In the genomic region with DNA sequence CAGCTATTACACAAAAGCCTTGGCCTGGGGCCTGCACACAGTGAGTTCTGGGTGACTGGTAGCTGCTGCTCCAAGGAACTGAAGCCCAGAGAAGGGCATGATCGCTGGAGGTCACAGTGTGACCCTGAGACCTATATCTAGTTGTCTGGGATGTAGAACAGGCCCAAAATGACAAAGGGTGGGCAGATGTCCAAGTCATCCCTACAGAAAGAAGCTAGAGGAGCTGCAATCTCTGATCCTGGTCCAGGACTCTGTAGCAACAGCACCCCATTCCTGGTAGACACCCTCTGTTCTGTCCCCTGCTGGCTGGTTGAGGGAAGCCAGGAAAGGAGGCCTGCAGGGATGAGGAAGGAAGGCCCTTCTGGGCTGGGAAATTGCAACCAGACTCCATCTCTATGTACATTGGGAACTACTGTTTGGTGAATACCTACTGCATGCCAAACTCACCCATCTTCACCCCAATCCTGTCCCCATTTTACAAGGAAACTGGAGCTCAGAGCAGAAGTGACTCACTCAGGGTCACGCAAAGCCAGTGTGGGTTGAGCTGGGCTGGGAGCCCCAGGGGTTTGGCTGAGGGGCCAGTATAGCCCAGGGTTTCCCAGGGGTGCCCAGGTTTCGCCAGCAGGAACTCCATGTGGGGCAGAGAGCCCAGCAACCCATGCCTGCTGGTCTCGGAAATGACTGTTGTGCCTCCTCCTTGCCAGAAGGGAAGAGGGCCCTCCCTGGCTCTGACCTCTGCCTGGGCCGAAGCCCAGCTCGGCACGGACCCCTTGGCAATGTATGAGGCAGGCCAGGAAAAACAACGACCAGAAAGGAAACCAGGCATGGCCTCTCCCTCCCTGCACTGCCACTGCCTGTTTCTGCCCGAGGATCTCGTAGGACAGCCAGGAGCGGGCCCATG, we compare ENCODE assay signal across 8 cellular contexts. TPM values are rescaled to one million over a fixed set of nuclear protein-coding genes. Genes with fewer than 3 reads are reported as not detected.
DNase-seq lines count a peak whose midpoint lies in the region; ATAC-seq and TF ChIP-seq lines count a peak whose summit lies in the region.

No MANE protein-coding gene starts in this region.

- H3K27ac ChIP-seq in DND-41 (ENCODE audit: low read length), result 0 out of 2 replicates have a peak overlapping the region, but pooled peaks have one; percentile 16

- no peaks in the 10 kb centered on the region for H3K9me3 Mint-ChIP-seq in activated T-helper 17 cell treated with anti-CD3 and anti-CD28 coated beads, Interleukin-2, amount 50 U/mL, for 72 hours
- no peaks in the 10 kb centered on the region for H3K9me3 Mint-ChIP-seq in progenitor cell of endocrine pancreas (ENCODE audit: low read depth)

- H3K4me2 ChIP-seq in DND-41 (ENCODE audit: insufficient read depth, low read length), result no peak overlapping the region

- H3K27me3 ChIP-seq in DND-41 (ENCODE audit: insufficient read depth, low read length, poor library complexity), result no peaks in the 10 kb centered on the region

- no peaks in the 10 kb centered on the region for H3K79me2 ChIP-seq in DND-41 (ENCODE audit: insufficient read depth, low read length)

- H3K4me3 ChIP-seq in DND-41 (ENCODE audit: low read depth in 1 of 2, low read length in 2 of 2) (no peak overlapping the region), fibroblast of villous mesenchyme (ENCODE audit: low read depth, low read length) (no peak overlapping the region)

- no peaks in the 10 kb centered on the region for H3K36me3 Mint-ChIP-seq in activated T-helper 17 cell treated with anti-CD3 and anti-CD28 coated beads, Interleukin-2, amount 50 U/mL, for 72 hours (ENCODE audit: low read depth)
- peaks cover 4% of the 10 kb centered on the region for H3K36me3 Mint-ChIP-seq in progenitor cell of endocrine pancreas (ENCODE audit: insufficient read depth)

- peaks cover 25% of the 10 kb centered on the region for H3K36me3 ChIP-seq in DND-41 (ENCODE audit: insufficient read depth, low read length)

- DNase-seq in DND-41 (no peak), UCSD-AML1 (lab: John Stamatoyannopoulos, UW; ENCODE audit: unreplicated experiment) (peak; percentile 16), fibroblast of villous mesenchyme (ENCODE audit: low read depth) (peak; percentile 72), pulmonary artery endothelial cell (ENCODE audit: low read depth, low spot score) (peak; percentile 57), progenitor cell of endocrine pancreas (ENCODE audit: low spot score, unreplicated experiment) (no peak)

- ATAC-seq in DND-41 (ENCODE audit: insufficient read depth, low read depth) (no peak), HG03354 (IDR thresholded peaks at IDR 0.05; ENCODE audit: poor library complexity, severe bottlenecking, unreplicated experiment) (no peak), HG02798 (IDR thresholded peaks at IDR 0.05; ENCODE audit: poor library complexity, unreplicated experiment) (no peak)
- ATAC-seq in activated T-helper 17 cell treated with anti-CD3 and anti-CD28 coated beads, Interleukin-2, amount 50 U/mL, for 72 hours (replicated peaks), result no peak

- no peaks in the 10 kb centered on the region for H4K20me1 ChIP-seq in DND-41 (ENCODE audit: insufficient read depth, low read length)

- H3K4me1 Mint-ChIP-seq in activated T-helper 17 cell treated with anti-CD3 and anti-CD28 coated beads, Interleukin-2, amount 50 U/mL, for 72 hours, result no peaks in the 10 kb centered on the region
- H3K4me1 Mint-ChIP-seq in progenitor cell of endocrine pancreas (ENCODE audit: low read depth), result peaks cover 4% of the 10 kb centered on the region

- H3K9me3 ChIP-seq in DND-41 (ENCODE audit: insufficient read depth, low read length, severe bottlenecking), result no peaks in the 10 kb centered on the region

- H2AFZ ChIP-seq in DND-41 (ENCODE audit: low read depth, low read length), result no peak overlapping the region

- H3K4me3 Mint-ChIP-seq in activated T-helper 17 cell treated with anti-CD3 and anti-CD28 coated beads, Interleukin-2, amount 50 U/mL, for 72 hours, result no peak overlapping the region
- H3K4me3 Mint-ChIP-seq in progenitor cell of endocrine pancreas (ENCODE audit: low read depth), result no peak overlapping the region

- TF ChIP-seq CTCF in DND-41 (IDR thresholded peaks at IDR 0.05; ENCODE audit: borderline replicate concordance, extremely low read depth, low read length, poor library complexity, severe bottlenecking) (peak; percentile 36), fibroblast of villous mesenchyme (IDR thresholded peaks at IDR 0.05; ENCODE audit: insufficient read depth, low read depth, low read length) (peak; percentile 62), progenitor cell of endocrine pancreas (IDR thresholded peaks at IDR 0.05; ENCODE audit: unreplicated experiment) (no peak)

- H3K4me1 ChIP-seq in DND-41 (ENCODE audit: insufficient read depth, low read length), result peaks cover 11% of the 10 kb centered on the region

- no peak overlapping the region for H3K9ac ChIP-seq in DND-41 (ENCODE audit: low read depth, low read length)

- H3K27ac Mint-ChIP-seq in activated T-helper 17 cell treated with anti-CD3 and anti-CD28 coated beads, Interleukin-2, amount 50 U/mL, for 72 hours, result no peak overlapping the region
- H3K27ac Mint-ChIP-seq in progenitor cell of endocrine pancreas, result no peak overlapping the region

- no peaks in the 10 kb centered on the region for H3K27me3 Mint-ChIP-seq in activated T-helper 17 cell treated with anti-CD3 and anti-CD28 coated beads, Interleukin-2, amount 50 U/mL, for 72 hours
- no peaks in the 10 kb centered on the region for H3K27me3 Mint-ChIP-seq in progenitor cell of endocrine pancreas

RNA-seq across cellular contexts. Expression of a gene that starts 44.9 kb away (rescaled TPM):
- total RNA-seq in fibroblast of villous mesenchyme, result 0.32 TPM in 1 of 2 replicates, not detected in the other
- not detected in 2 replicates for total RNA-seq in pulmonary artery endothelial cell
- total RNA-seq in activated T-helper 17 cell treated with anti-CD3 and anti-CD28 coated beads, Interleukin-2, amount 50 U/mL, for 72 hours, result not detected
- 0.34 and 0.38 TPM in 2 replicates for total RNA-seq in progenitor cell of endocrine pancreas

RNA-seq across cellular contexts. Expression of a gene that starts 57.5 kb away (rescaled TPM):
- total RNA-seq in fibroblast of villous mesenchyme, result 13.9 and 16.8 TPM in 2 replicates
- total RNA-seq in pulmonary artery endothelial cell, result 20.6 and 32.2 TPM in 2 replicates
- total RNA-seq in activated T-helper 17 cell treated with anti-CD3 and anti-CD28 coated beads, Interleukin-2, amount 50 U/mL, for 72 hours, result 10 to 100 TPM; 31.8 to 34.8 TPM
- 15.1 and 17.5 TPM in 2 replicates for total RNA-seq in progenitor cell of endocrine pancreas

Comparison
In these comparisons a context has a peak if more than half of its experiments do, and no peak if none do; other contexts are left out.
1. DNase-seq: peak in UCSD-AML1 (single experiment), fibroblast of villous mesenchyme (single experiment) and pulmonary artery endothelial cell (single experiment); none in DND-41 (single experiment) and progenitor cell of endocrine pancreas (single experiment).